Comparison of ENCODE assay signal across 8 cellular contexts in genomic region chr22:45212306-45212709, GRCh38. TPM values are rescaled to one million over a fixed set of nuclear protein-coding genes. Genes with fewer than 3 reads are reported as not detected.
A peak's percentile ranks its signal among the peaks of the same experiment; 100 is the strongest.
DNase-seq lines count a peak whose midpoint lies in the region; ATAC-seq, FAIRE-seq and TF ChIP-seq lines count a peak whose summit lies in the region.

No MANE protein-coding gene starts in this region.

- H3K27me3 ChIP-seq in mammary epithelial cell (ENCODE audit: insufficient read depth, low read length) (no peaks in the 10 kb centered on the region), keratinocyte (ENCODE audit: control insufficient read depth, extremely low read depth, insufficient read depth, low read length) (no peaks in the 10 kb centered on the region), stomach smooth muscle (ENCODE audit: control insufficient read depth in 1 of 2, insufficient read depth in 2 of 2, low read length in 2 of 2) (no peaks in the 10 kb centered on the region)
- no peaks in the 10 kb centered on the region for H3K27me3 ChIP-seq in effector memory CD4-positive, alpha-beta T cell (replicated peaks; ENCODE audit: control insufficient read depth, insufficient read depth, low read length, poor library complexity, severe bottlenecking)

- H3K9me1 ChIP-seq in keratinocyte (ENCODE audit: control insufficient read depth, extremely low read depth, insufficient read depth, low read length) = no peaks in the 10 kb centered on the region

- H3K4me3 ChIP-seq in mammary epithelial cell (replicated peaks in 1 of 3; ENCODE audit: insufficient read depth in 1 of 3, low read depth in 2 of 3, low read length in 3 of 3) (peak overlapping the region; percentile 34 to 37 (median 35)), keratinocyte (ENCODE audit: control insufficient read depth in 2 of 3, extremely low read depth in 1 of 3, insufficient read depth in 2 of 3, low read depth in 1 of 3, low read length in 3 of 3) (peak overlapping the region; percentile 2 to 59 (median 43)), stomach smooth muscle (ENCODE audit: low read length in 2 of 2) (peak overlapping the region; percentile 20 to 71)
- no peak overlapping the region for H3K4me3 ChIP-seq in effector memory CD4-positive, alpha-beta T cell (ENCODE audit: insufficient read depth, low read depth, low read length, poor library complexity, severe bottlenecking)

- H3K36me3 ChIP-seq in mammary epithelial cell (ENCODE audit: insufficient read depth, low read length) = peaks cover 7% of the 10 kb centered on the region
- peaks cover 21 to 33% of the 10 kb centered on the region in 2 experiments for H3K36me3 ChIP-seq in keratinocyte (ENCODE audit: control insufficient read depth in 2 of 2, extremely low read depth in 1 of 2, insufficient read depth in 2 of 2, low read length in 2 of 2)
- H3K36me3 ChIP-seq in stomach smooth muscle (ENCODE audit: control insufficient read depth in 2 of 2, insufficient read depth in 2 of 2, low read length in 2 of 2) = no peaks in the 10 kb centered on the region
- H3K36me3 ChIP-seq in effector memory CD4-positive, alpha-beta T cell (ENCODE audit: control insufficient read depth, insufficient read depth, low read length) = no peaks in the 10 kb centered on the region

- peak overlapping the region; percentile 30 for H2AFZ ChIP-seq in mammary epithelial cell (ENCODE audit: low read depth, low read length)
- peak overlapping the region; percentile 22 for H2AFZ ChIP-seq in keratinocyte (ENCODE audit: control insufficient read depth, low read length)

- DNase-seq in HS-27A (ENCODE audit: low read depth) = peak; percentile 66
- DNase-seq in mammary epithelial cell = peak; percentile 88
- DNase-seq in keratinocyte (ENCODE audit: low read depth, low spot score) = no peak
- no peak for DNase-seq in ecto neural progenitor cell (ENCODE audit: low spot score)
- no peak for DNase-seq in OCI-M2 (lab: John Stamatoyannopoulos, UW; ENCODE audit: unreplicated experiment)
- DNase-seq in effector memory CD4-positive, alpha-beta T cell = no peak
- no peak for DNase-seq in T-helper 17 cell

- H3K4me1 Mint-ChIP-seq in T-helper 17 cell = peaks cover 9% of the 10 kb centered on the region

- peak overlapping the region; percentile 66 for H3K27ac ChIP-seq in mammary epithelial cell (ENCODE audit: insufficient read depth, low read depth, low read length)
- peak overlapping the region; percentile 49 for H3K27ac ChIP-seq in keratinocyte (ENCODE audit: control insufficient read depth, insufficient read depth, low read length)
- peak overlapping the region; percentile 41 for H3K27ac ChIP-seq in stomach smooth muscle (ENCODE audit: low read length)
- H3K27ac ChIP-seq in effector memory CD4-positive, alpha-beta T cell (ENCODE audit: insufficient read depth, low read length, poor library complexity, severe bottlenecking) = no peak overlapping the region

- WGBS in mammary epithelial cell (ENCODE audit: low coverage, missing lambda C conversion rate) = no CpG with 5 or more reads among the region's 14 CpGs

- H3K4me3 Mint-ChIP-seq in T-helper 17 cell = no peak overlapping the region

- H3K9ac ChIP-seq in mammary epithelial cell (ENCODE audit: insufficient read depth, low read length) = peak overlapping the region; percentile 53
- H3K9ac ChIP-seq in keratinocyte (ENCODE audit: control insufficient read depth, extremely low read depth, insufficient read depth, low read length) = peak overlapping the region; percentile 56
- peak overlapping the region; percentile 16 to 60 for H3K9ac ChIP-seq in stomach smooth muscle (ENCODE audit: low read length in 2 of 2)

- TF ChIP-seq CTCF in mammary epithelial cell (conservative IDR thresholded peaks at IDR 0.05 in 1 of 2, IDR thresholded peaks at IDR 0.05 in 1 of 2; ENCODE audit: extremely low read depth in 1 of 2, insufficient read depth in 1 of 2, low read depth in 1 of 2, low read length in 2 of 2) (peak in 1 of 2 donors; percentile 14), keratinocyte (optimal IDR thresholded peaks at IDR 0.05 in 1 of 3, IDR thresholded peaks at IDR 0.05 in 1 of 3, conservative IDR thresholded peaks at IDR 0.05 in 1 of 3; ENCODE audit: extremely low read depth in 1 of 3, insufficient read depth in 2 of 3, low read length in 3 of 3) (no peak)

- H4K20me1 ChIP-seq in mammary epithelial cell (ENCODE audit: insufficient read depth, low read length) (peaks cover 1% of the 10 kb centered on the region), keratinocyte (ENCODE audit: control insufficient read depth, extremely low read depth, insufficient read depth, low read length) (peaks cover 33% of the 10 kb centered on the region)

- no peaks in the 10 kb centered on the region for H3K36me3 Mint-ChIP-seq in T-helper 17 cell (ENCODE audit: low read depth)

- dilution Hi-C loops in mammary epithelial cell (cut with HindIII; ENCODE audit: low sequenced_read_pairs) (no loop called here), keratinocyte (cut with MboI; ENCODE audit: extremely low pct_ligation_motif_present, low sequenced_read_pairs) (no loop called here)

- H3K79me2 ChIP-seq in mammary epithelial cell (ENCODE audit: insufficient read depth, low read length) (peaks cover 96% of the 10 kb centered on the region), keratinocyte (ENCODE audit: control insufficient read depth, insufficient read depth, low read length) (peaks cover 79% of the 10 kb centered on the region)

- H3K9me3 ChIP-seq in mammary epithelial cell (replicated peaks; ENCODE audit: insufficient read depth, low read length) (no peaks in the 10 kb centered on the region), keratinocyte (ENCODE audit: control insufficient read depth, low read depth, low read length) (no peaks in the 10 kb centered on the region), stomach smooth muscle (ENCODE audit: control insufficient read depth in 2 of 2, low read length in 2 of 2) (no peaks in the 10 kb centered on the region), T-helper 17 cell (ENCODE audit: control insufficient read depth, low read length, poor library complexity, severe bottlenecking) (no peaks in the 10 kb centered on the region)
- H3K9me3 ChIP-seq in effector memory CD4-positive, alpha-beta T cell (ENCODE audit: control insufficient read depth, low read length) = no peaks in the 10 kb centered on the region

- ATAC-seq in T-helper 17 cell = no peak

- H3K4me1 ChIP-seq in mammary epithelial cell (ENCODE audit: insufficient read depth, low read length) (peaks cover 24% of the 10 kb centered on the region), keratinocyte (ENCODE audit: control insufficient read depth, extremely low read depth, insufficient read depth, low read length) (peaks cover 19% of the 10 kb centered on the region), stomach smooth muscle (ENCODE audit: control insufficient read depth, insufficient read depth, low read length) (peaks cover 43% of the 10 kb centered on the region)
- no peaks in the 10 kb centered on the region for H3K4me1 ChIP-seq in effector memory CD4-positive, alpha-beta T cell (ENCODE audit: control insufficient read depth, insufficient read depth, low read length, poor library complexity, severe bottlenecking)

- intact Hi-C loops in mammary epithelial cell (cut with micrococcal nuclease) = loop anchor here (1.0 to 5.0 kb wide), 2 partner anchors 35 to 51 kb away; no protein-coding TSS in a partner anchor

- CTCF ChIA-PET in mammary epithelial cell (lab: Charles Lee; ENCODE audit: low non-redundant PET) = no interaction called here

- FAIRE-seq in keratinocyte (lab: Jason Lieb, UNC) = peak; percentile 81

- in situ Hi-C loops in mammary epithelial cell (cut with MboI; ENCODE audit: low sequenced_read_pairs in 2 of 2) = no loop called here

- no peaks in the 10 kb centered on the region for H3K27me3 Mint-ChIP-seq in T-helper 17 cell

- no TSS peak for BruUV-seq in mammary epithelial cell (replicated peaks; lab: Mats Ljungman, UMichigan)

- H3K4me2 ChIP-seq in mammary epithelial cell (ENCODE audit: insufficient read depth, low read depth, low read length) = peak overlapping the region; percentile 94
- H3K4me2 ChIP-seq in keratinocyte (ENCODE audit: control insufficient read depth, extremely low read depth, insufficient read depth, low read depth, low read length) = peak overlapping the region; percentile 79

- H3K27ac Mint-ChIP-seq in T-helper 17 cell = no peak overlapping the region

RNA-seq across cellular contexts. Expression of gene KIAA0930, which starts 28.4 kb away (rescaled TPM):
- total RNA-seq in mammary epithelial cell = 100 to 1,000 TPM; 164 to 199 TPM
- 175 TPM for polyA plus RNA-seq in mammary epithelial cell
- 219 TPM for polyA minus RNA-seq in mammary epithelial cell
- polyA plus RNA-seq in keratinocyte = 115 to 163 TPM (median 140 TPM) in 3 replicates
- 165 TPM for polyA plus RNA-seq in keratinocyte (2011; ENCODE audit: low read depth)
- polyA plus RNA-seq in keratinocyte (2011; cell fraction: cytosol; rRNA removed) = 117 and 219 TPM in 2 replicates
- polyA plus RNA-seq in keratinocyte (2011; cell fraction: nucleus; rRNA removed) = 109 and 144 TPM in 2 replicates
- polyA plus RNA-seq in keratinocyte (2012; ENCODE audit: low replicate concordance) = 103 and 146 TPM in 2 replicates
- polyA minus RNA-seq in keratinocyte = 85.0 to 167 TPM (median 153 TPM) in 3 replicates
- 157 TPM for polyA minus RNA-seq in keratinocyte (2011; cell fraction: cytosol; rRNA and poly(A)+ RNA removed)
- polyA minus RNA-seq in keratinocyte (2011; cell fraction: nucleus; rRNA and poly(A)+ RNA removed) = 58.6 and 79.3 TPM in 2 replicates
- total RNA-seq in T-helper 17 cell = 10 to 100 TPM; 10.9 to 11.6 TPM

RNA-seq across cellular contexts. Expression of gene NUP50, which starts 48.6 kb away (rescaled TPM):
- total RNA-seq in mammary epithelial cell (10 to 100 TPM; 33.7 to 81.5 TPM), T-helper 17 cell (10 to 100 TPM; 89.3 to 99.2 TPM)
- polyA plus RNA-seq in mammary epithelial cell (35.0 TPM), keratinocyte (21.0 to 36.2 TPM (median 28.1 TPM) in 3 replicates)
- polyA minus RNA-seq in mammary epithelial cell (54.1 TPM), keratinocyte (20.0 to 43.6 TPM (median 34.1 TPM) in 3 replicates)
- 88.9 TPM for polyA plus RNA-seq in keratinocyte (2011; ENCODE audit: low read depth)
- 10.5 and 16.6 TPM in 2 replicates for polyA plus RNA-seq in keratinocyte (2011; cell fraction: cytosol; rRNA removed)
- 24.8 and 26.7 TPM in 2 replicates for polyA plus RNA-seq in keratinocyte (2011; cell fraction: nucleus; rRNA removed)
- polyA plus RNA-seq in keratinocyte (2012; ENCODE audit: low replicate concordance) = 37.9 and 38.7 TPM in 2 replicates
- polyA minus RNA-seq in keratinocyte (2011; cell fraction: cytosol; rRNA and poly(A)+ RNA removed) = 9.2 TPM
- polyA minus RNA-seq in keratinocyte (2011; cell fraction: nucleus; rRNA and poly(A)+ RNA removed) = 16.6 and 22.3 TPM in 2 replicates

Comparison
In these comparisons a context has a peak if more than half of its experiments do, and no peak if none do; other contexts are left out.
1. DNase-seq: peak in HS-27A (single experiment) and mammary epithelial cell (single experiment); none in keratinocyte (single experiment), ecto neural progenitor cell (single experiment), OCI-M2 (single experiment), effector memory CD4-positive, alpha-beta T cell (0 of 3) and T-helper 17 cell (0 of 3).
2. RNA of gene KIAA0930, which starts 28.4 kb away (total RNA-seq): 164 to 199 TPM in mammary epithelial cell; 10.9 to 11.6 TPM in T-helper 17 cell; every median in the first group is over 10 times any median in the second.
3. Peak in every context shown above with its lines, with median percentiles within 50 percentile points of each other: H3K9ac ChIP-seq.